14 cellular contexts compared by ENCODE assay signal in the genomic region with DNA sequence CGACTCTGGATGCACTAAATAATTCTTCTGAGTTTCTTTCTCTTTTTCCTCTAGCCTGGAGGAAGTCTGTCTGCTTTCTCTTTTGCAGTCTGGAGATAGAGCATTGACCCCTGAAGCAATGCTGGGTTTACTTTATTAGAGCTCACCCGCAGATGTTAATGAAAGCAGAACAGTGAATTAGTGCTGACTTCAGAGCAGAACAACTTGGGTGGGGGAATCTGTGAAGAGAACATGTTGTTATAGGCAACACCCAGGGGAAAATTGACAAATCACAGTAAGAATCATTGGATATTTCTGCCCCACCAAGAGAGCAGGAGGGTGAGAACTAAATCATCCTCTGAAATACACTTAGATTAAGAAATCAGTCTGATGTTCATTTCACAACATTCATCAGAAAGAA.
DNase-seq lines count a peak whose midpoint lies in the region; ATAC-seq and TF ChIP-seq lines count a peak whose summit lies in the region.
"Had no signal": no experiment of that assay in that cellular context is flagged by ENCODE, and none has a peak within 500 bp of the region (broad histone marks: within the 10 kb centered on the region; RNA-seq: fewer than 3 reads in every experiment).

No MANE protein-coding gene starts in this region.

- H3K4me2 ChIP-seq in Karpas-422 (ENCODE audit: low read depth, low read length, poor library complexity, severe bottlenecking) = no peak overlapping the region

- no peaks in the 10 kb centered on the region for H4K20me1 ChIP-seq in Karpas-422 (ENCODE audit: insufficient read depth, low read depth, low read length)

- H3K4me3 ChIP-seq in RWPE2 (ENCODE audit: severe bottlenecking) (no peak overlapping the region), skeletal muscle cell (ENCODE audit: low read depth, low read length) (no peak overlapping the region), Karpas-422 (ENCODE audit: low read length) (no peak overlapping the region)
- H3K4me3 ChIP-seq: HAP-1, K562 had no signal

- no peaks in the 10 kb centered on the region for H3K9me2 ChIP-seq in Karpas-422 (replicated peaks; ENCODE audit: insufficient read depth, low read length)

- H3K27me3 ChIP-seq in RWPE2 (ENCODE audit: insufficient read depth, poor library complexity, severe bottlenecking) (no peaks in the 10 kb centered on the region), Karpas-422 (ENCODE audit: low read length) (no peaks in the 10 kb centered on the region)
- H3K27me3 ChIP-seq: neutrophil had no signal

- H3K36me3 Mint-ChIP-seq in activated T-cell treated with anti-CD3 and anti-CD28 coated beads, Interleukin-2, amount 50 U/mL, for 72 hours (ENCODE audit: insufficient read depth in 2 of 2) = peaks cover 0 to 2% of the 10 kb centered on the region in 2 donors

- H2AFZ ChIP-seq in Karpas-422 (ENCODE audit: low read length) = no peak overlapping the region

- no peak for DNase-seq in RWPE2 (ENCODE audit: low spot score)
- no peak for DNase-seq in Right ventricle myocardium superior
- peak; percentile 97 for DNase-seq in skeletal muscle cell (ENCODE audit: low read depth)
- DNase-seq in Karpas-422 = no peak
- DNase-seq in activated T-cell treated with anti-CD3 and anti-CD28 coated beads, Interleukin-2, amount 50 U/mL, for 72 hours = no peak
- DNase-seq: effector memory CD4-positive, alpha-beta T cell; RPMI8226; stimulated activated naive CD4-positive, alpha-beta T cell had no signal

- H3K4me1 Mint-ChIP-seq in activated T-cell treated with anti-CD3 and anti-CD28 coated beads, Interleukin-2, amount 50 U/mL, for 72 hours (ENCODE audit: low read depth) = no peaks in the 10 kb centered on the region

- H3K36me3 ChIP-seq in RWPE2 (ENCODE audit: low read depth) = no peaks in the 10 kb centered on the region
- no peaks in the 10 kb centered on the region for H3K36me3 ChIP-seq in Karpas-422 (ENCODE audit: insufficient read depth, low read length)
- H3K36me3 ChIP-seq: HAP-1, neutrophil had no signal

- TF ChIP-seq CTCF in RWPE2 (IDR thresholded peaks at IDR 0.05; ENCODE audit: poor library complexity, severe bottlenecking) = no peak

- ATAC-seq in GM18498 (IDR thresholded peaks at IDR 0.05; ENCODE audit: unreplicated experiment) (peak; percentile 59), RWPE2 (ENCODE audit: low read depth) (no peak), Right ventricle myocardium superior (ENCODE audit: poor library complexity) (peak; percentile 85), HG03025 (IDR thresholded peaks at IDR 0.05; ENCODE audit: low FRiP score, unreplicated experiment) (no peak), HG03565 (IDR thresholded peaks at IDR 0.05; ENCODE audit: unreplicated experiment) (no peak)
- ATAC-seq in activated T-cell treated with anti-CD3 and anti-CD28 coated beads, Interleukin-2, amount 50 U/mL, for 72 hours (replicated peaks in 1 of 2) = no peak
- ATAC-seq: K562 had no signal

- intact Hi-C loops in Right ventricle myocardium superior (cut with DNase I) = no loop called here

- H3K4me1 ChIP-seq in RWPE2 (ENCODE audit: insufficient read depth, poor library complexity, severe bottlenecking) (peaks cover 21% of the 10 kb centered on the region), Karpas-422 (ENCODE audit: low read length) (no peaks in the 10 kb centered on the region)

- peaks cover 4% of the 10 kb centered on the region for H3K9me3 ChIP-seq in RWPE2 (ENCODE audit: severe bottlenecking)
- H3K9me3 ChIP-seq in Karpas-422 (ENCODE audit: low read length) = no peaks in the 10 kb centered on the region
- H3K9me3 ChIP-seq: HAP-1, neutrophil had no signal

- no peaks in the 10 kb centered on the region for H3K79me2 ChIP-seq in Karpas-422 (ENCODE audit: low read length)

- no peak overlapping the region for H3K4me3 Mint-ChIP-seq in activated T-cell treated with anti-CD3 and anti-CD28 coated beads, Interleukin-2, amount 50 U/mL, for 72 hours

- no peak overlapping the region for H3K9ac ChIP-seq in Karpas-422 (ENCODE audit: low read length)

- H3K27ac ChIP-seq in RWPE2 (ENCODE audit: poor library complexity, severe bottlenecking) (peak overlapping the region; percentile 2), Karpas-422 (ENCODE audit: low read length) (no peak overlapping the region)
- H3K27ac ChIP-seq: neutrophil had no signal

- H3K27ac Mint-ChIP-seq in activated T-cell treated with anti-CD3 and anti-CD28 coated beads, Interleukin-2, amount 50 U/mL, for 72 hours = no peak overlapping the region

- no peaks in the 10 kb centered on the region for H3K9me3 Mint-ChIP-seq in activated T-cell treated with anti-CD3 and anti-CD28 coated beads, Interleukin-2, amount 50 U/mL, for 72 hours

- no peaks in the 10 kb centered on the region for H3K27me3 Mint-ChIP-seq in activated T-cell treated with anti-CD3 and anti-CD28 coated beads, Interleukin-2, amount 50 U/mL, for 72 hours (ENCODE audit: low read depth)

Comparison
In these comparisons a context has a peak if more than half of its experiments do, and no peak if none do; other contexts are left out.
1. ATAC-seq: peak in GM18498 (single experiment) and Right ventricle myocardium superior (single experiment); none in RWPE2 (single experiment), HG03025 (single experiment), activated T-cell treated with anti-CD3 and anti-CD28 coated beads, Interleukin-2, amount 50 U/mL, for 72 hours (0 of 2) and HG03565 (single experiment).